Comparison of ENCODE assay signal across 1 cellular context in genomic region chr10:43689955-43690771, GRCh38.
TF ChIP-seq lines count a peak whose summit lies in the region.

No MANE protein-coding gene starts in this region.

TF ChIP-seq in K562, 482 proteins besides CTCF, POLR2A, EP300 and RAD21 (continued from another document and continues in another):
- TF ChIP-seq E2F6 (IDR thresholded peaks at IDR 0.05; ENCODE audit: borderline replicate concordance in 1 of 2, extremely low read depth in 1 of 2, insufficient read depth in 1 of 2, insufficient read length in 1 of 2, low read depth in 1 of 2, low read length in 1 of 2, poor library complexity in 1 of 2, severe bottlenecking in 1 of 2) = peak in 1 of 2 experiments; percentile 68
- TF ChIP-seq TRIM24 (IDR thresholded peaks at IDR 0.05) = no peak
- TF ChIP-seq ZNF263 (CRISPR knock-in tag; IDR thresholded peaks at IDR 0.05; ENCODE audit: borderline replicate concordance) = no peak
- no peak for TF ChIP-seq HDAC8 (tag; IDR thresholded peaks at IDR 0.05)
- no peak for TF ChIP-seq GABPB2 (CRISPR knock-in tag; conservative IDR thresholded peaks at IDR 0.05)
- no peak for TF ChIP-seq ASH1L (IDR thresholded peaks at IDR 0.05; ENCODE audit: borderline replicate concordance, low read depth, partially characterized antibody)
- peak; percentile 81 for TF ChIP-seq SMC3 (conservative IDR thresholded peaks at IDR 0.05; ENCODE audit: insufficient read depth, low read depth, low read length)
- TF ChIP-seq ZBTB34 (CRISPR knock-in tag; IDR thresholded peaks at IDR 0.05) = no peak
- no peak for TF ChIP-seq KAT7 (CRISPR knock-in tag; IDR thresholded peaks at IDR 0.05; ENCODE audit: borderline replicate concordance)
- TF ChIP-seq BCOR (IDR thresholded peaks at IDR 0.05) = no peak
- TF ChIP-seq ZNF133 (CRISPR knock-in tag; IDR thresholded peaks at IDR 0.05) = no peak
- TF ChIP-seq ZNF184 (CRISPR knock-in tag; IDR thresholded peaks at IDR 0.05) = no peak
- TF ChIP-seq HDAC6 (IDR thresholded peaks at IDR 0.05; ENCODE audit: low read depth, low read length) = peak; percentile 44; the same call in 1 of the 2 replicates
- peak; percentile 62; the same call in 1 of the 2 replicates for TF ChIP-seq L3MBTL2 (IDR thresholded peaks at IDR 0.05)
- no peak for TF ChIP-seq ZNF311 (CRISPR knock-in tag; IDR thresholded peaks at IDR 0.05)
- no peak for TF ChIP-seq CHD1 (IDR thresholded peaks at IDR 0.05; ENCODE audit: low read length)
- 0 out of 2 replicates have a peak, but pooled peaks have one; percentile 25 for TF ChIP-seq RBM14 (IDR thresholded peaks at IDR 0.05; ENCODE audit: borderline replicate concordance, insufficient read depth, low read depth, low read length)
- TF ChIP-seq ZKSCAN1 (IDR thresholded peaks at IDR 0.05; ENCODE audit: low read depth, low read length) = 0 out of 2 replicates have a peak, but pooled peaks have one; percentile 13
- TF ChIP-seq SP2 (IDR thresholded peaks at IDR 0.05; ENCODE audit: extremely low read depth, low read depth, low read length, poor library complexity, severe bottlenecking) = no peak
- no peak for TF ChIP-seq NR3C1 (CRISPR knock-in tag; IDR thresholded peaks at IDR 0.05)
- no peak for TF ChIP-seq PRMT5 (CRISPR knock-in tag; IDR thresholded peaks at IDR 0.05)
- no peak for TF ChIP-seq STAT6 (CRISPR knock-in tag; IDR thresholded peaks at IDR 0.05)
- peak; percentile 36 to 72; a peak in 3 of 4 replicates for TF ChIP-seq MAZ (CRISPR knock-in tag; conservative IDR thresholded peaks at IDR 0.05 in 1 of 2, IDR thresholded peaks at IDR 0.05 in 1 of 2)
- 0 out of 2 replicates have a peak, but pooled peaks have one; percentile 27 for TF ChIP-seq MTA3 (IDR thresholded peaks at IDR 0.05; ENCODE audit: borderline replicate concordance)
- TF ChIP-seq PKNOX1 (IDR thresholded peaks at IDR 0.05) = no peak
- peak; percentile 2 for TF ChIP-seq MEIS2 (IDR thresholded peaks at IDR 0.05; ENCODE audit: partially characterized antibody)
- TF ChIP-seq ZNF644 (tag; IDR thresholded peaks at IDR 0.05; ENCODE audit: low read depth) = no peak
- no peak for TF ChIP-seq GATAD2B (IDR thresholded peaks at IDR 0.05; ENCODE audit: borderline replicate concordance)
- TF ChIP-seq AFF4 (CRISPR knock-in tag; IDR thresholded peaks at IDR 0.05) = 0 out of 2 replicates have a peak, but pooled peaks have one; percentile 42
- TF ChIP-seq XRCC5 (IDR thresholded peaks at IDR 0.05; ENCODE audit: low read depth, low read length) = 0 out of 2 replicates have a peak, but pooled peaks have one; percentile 41
- no peak for TF ChIP-seq ZNF23 (CRISPR knock-in tag; IDR thresholded peaks at IDR 0.05)
- TF ChIP-seq NCOA4 (IDR thresholded peaks at IDR 0.05; ENCODE audit: partially characterized antibody) = no peak
- 0 out of 6 replicates have a peak, but pooled peaks of 1 of the 3 experiments have one; percentile 30 for TF ChIP-seq ZBTB11 (CRISPR knock-in tag; IDR thresholded peaks at IDR 0.05)
- no peak for TF ChIP-seq ZNF518B (CRISPR knock-in tag; IDR thresholded peaks at IDR 0.05)
- no peak for TF ChIP-seq PHF21A (IDR thresholded peaks at IDR 0.05; ENCODE audit: borderline replicate concordance, low read depth)
- TF ChIP-seq EWSR1 (IDR thresholded peaks at IDR 0.05; ENCODE audit: borderline replicate concordance, low read depth, partially characterized antibody) = no peak
- no peak for TF ChIP-seq SOX6 (IDR thresholded peaks at IDR 0.05)
- TF ChIP-seq ZNF134 (CRISPR knock-in tag; conservative IDR thresholded peaks at IDR 0.05) = no peak
- no peak for TF ChIP-seq NEUROD1 (IDR thresholded peaks at IDR 0.05; ENCODE audit: borderline replicate concordance, low read depth, low read length, partially characterized antibody)
- TF ChIP-seq PCBP1 (IDR thresholded peaks at IDR 0.05; ENCODE audit: low read depth, low read length, poor library complexity, severe bottlenecking) = peak; percentile 61
- no peak for TF ChIP-seq ZNF76 (CRISPR knock-in tag; IDR thresholded peaks at IDR 0.05; ENCODE audit: borderline replicate concordance)
- TF ChIP-seq HDAC3 (IDR thresholded peaks at IDR 0.05; ENCODE audit: borderline replicate concordance, partially characterized antibody) = no peak
- no peak for TF ChIP-seq NFIX (CRISPR knock-in tag; IDR thresholded peaks at IDR 0.05; ENCODE audit: low read depth)
- TF ChIP-seq SMARCB1 (IDR thresholded peaks at IDR 0.05; ENCODE audit: insufficient read length, low read depth) = no peak
- TF ChIP-seq DDX20 (tag; IDR thresholded peaks at IDR 0.05; ENCODE audit: low read depth) = no peak
- no peak for TF ChIP-seq FOXM1 (IDR thresholded peaks at IDR 0.05; ENCODE audit: low read depth)
- no peak for TF ChIP-seq FOXM1 (CRISPR knock-in tag; IDR thresholded peaks at IDR 0.05; ENCODE audit: low read depth)
- TF ChIP-seq ZNF764 (CRISPR knock-in tag; IDR thresholded peaks at IDR 0.05; ENCODE audit: low read depth) = no peak
- no peak for TF ChIP-seq NFATC3 (IDR thresholded peaks at IDR 0.05)
- TF ChIP-seq DEAF1 (CRISPR knock-in tag; IDR thresholded peaks at IDR 0.05) = peak; percentile 55
